Comparison of ENCODE assay signal across 1 cellular context in genomic region chr2:73922681-73923080, GRCh38.
TF ChIP-seq lines count a peak whose summit lies in the region.

No MANE protein-coding gene starts in this region.

TF ChIP-seq in GM12878, 131 proteins besides CTCF, POLR2A, EP300 and RAD21:
- TF ChIP-seq POU2F2 (IDR thresholded peaks at IDR 0.05; ENCODE audit: borderline replicate concordance, low read depth, low read length): no peak
- no peak for TF ChIP-seq MEF2A (IDR thresholded peaks at IDR 0.05; ENCODE audit: insufficient read depth, low read depth, low read length)
- TF ChIP-seq TCF3 (IDR thresholded peaks at IDR 0.05; ENCODE audit: borderline replicate concordance, insufficient read depth, low read depth, low read length): no peak
- TF ChIP-seq ZNF24 (IDR thresholded peaks at IDR 0.05): no peak
- no peak for TF ChIP-seq ZBTB11 (CRISPR knock-in tag; IDR thresholded peaks at IDR 0.05)
- no peak for TF ChIP-seq TAF1 (IDR thresholded peaks at IDR 0.05; ENCODE audit: borderline replicate concordance, low read depth, low read length)
- no peak for TF ChIP-seq IRF4 (IDR thresholded peaks at IDR 0.05; ENCODE audit: low read depth, low read length)
- no peak for TF ChIP-seq SIX5 (IDR thresholded peaks at IDR 0.05; ENCODE audit: low read depth, low read length, severe bottlenecking)
- TF ChIP-seq ASH2L (IDR thresholded peaks at IDR 0.05; ENCODE audit: borderline replicate concordance, low read depth): no peak
- TF ChIP-seq MYC (IDR thresholded peaks at IDR 0.05; ENCODE audit: insufficient read depth, insufficient read length, insufficient replicate concordance, low read length, severe bottlenecking): no peak
- TF ChIP-seq TCF12 (IDR thresholded peaks at IDR 0.05; ENCODE audit: low read depth, low read length): no peak
